In the genomic region with DNA sequence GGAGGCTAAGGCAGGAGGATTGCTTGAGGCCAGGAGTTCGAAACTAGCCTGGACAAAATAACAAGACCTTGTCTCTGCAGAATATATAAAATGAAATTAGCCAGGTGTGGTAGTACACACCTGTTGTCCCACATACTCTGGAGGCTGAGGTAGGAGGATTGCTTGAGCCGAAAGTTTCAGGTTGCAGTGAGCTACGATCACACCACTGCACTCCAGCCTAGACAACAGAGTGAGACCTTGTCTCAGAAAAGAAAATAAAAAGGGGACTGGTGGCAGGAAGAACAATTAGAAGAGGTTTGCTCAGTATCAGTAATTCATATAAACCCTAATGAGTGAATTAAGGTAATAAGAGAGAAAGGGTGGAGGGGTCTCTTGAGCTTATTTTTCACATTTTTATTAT, we compare ENCODE assay signal across 19 cellular contexts. TPM values are rescaled to one million over a fixed set of nuclear protein-coding genes. Genes with fewer than 3 reads are reported as not detected.
DNase-seq lines count a peak whose midpoint lies in the region; ATAC-seq, FAIRE-seq and TF ChIP-seq lines count a peak whose summit lies in the region.
"Had no signal": no experiment of that assay in that cellular context is flagged by ENCODE, and none has a peak within 500 bp of the region (broad histone marks: within the 10 kb centered on the region; RNA-seq: fewer than 3 reads in every experiment).

No MANE protein-coding gene starts in this region.

- dilution Hi-C loops in keratinocyte (cut with MboI; ENCODE audit: extremely low pct_ligation_motif_present, low sequenced_read_pairs): no loop called here

- H3K4me1 ChIP-seq in HepG2 (ENCODE audit: insufficient read depth, low read length) (peaks cover 42% of the 10 kb centered on the region), right lobe of liver (peaks cover 0 to 16% (median 8%) of the 10 kb centered on the region in 4 donors), keratinocyte (ENCODE audit: control insufficient read depth, extremely low read depth, insufficient read depth, low read length) (peaks cover 12% of the 10 kb centered on the region)

- H3K27me3 Mint-ChIP-seq in T-helper 17 cell: no peaks in the 10 kb centered on the region
- H3K27me3 Mint-ChIP-seq: IgD-negative memory B cell, progenitor cell of endocrine pancreas had no signal

- intact Hi-C loops in HepG2 (cut with micrococcal nuclease; ENCODE audit: unreplicated experiment): no loop called here
- intact Hi-C loops in right lobe of liver (cut with DNase I): no loop called here

- H3K36me3 ChIP-seq in HepG2 (replicated peaks in 1 of 2; ENCODE audit: control insufficient read depth in 1 of 2, insufficient read depth in 2 of 2, low read length in 2 of 2) (peaks cover 21 to 33% of the 10 kb centered on the region in 2 experiments), right lobe of liver (no peaks in the 10 kb centered on the region), keratinocyte (ENCODE audit: control insufficient read depth in 2 of 2, extremely low read depth in 1 of 2, insufficient read depth in 2 of 2, low read length in 2 of 2) (peaks cover 3 to 7% of the 10 kb centered on the region in 2 experiments)
- H3K36me3 ChIP-seq: upper lobe of left lung had no signal

- H3K4me1 Mint-ChIP-seq in T-helper 17 cell: peaks cover 52% of the 10 kb centered on the region

- no peak for TF ChIP-seq RAD21 in HepG2 (CRISPR knock-in tag; IDR thresholded peaks at IDR 0.05)

- H3K4me3 ChIP-seq in HepG2 (replicated peaks in 1 of 3; ENCODE audit: insufficient read depth in 1 of 3, low read depth in 2 of 3, low read length in 3 of 3) (no peak overlapping the region), right lobe of liver (no peak overlapping the region), keratinocyte (ENCODE audit: control insufficient read depth in 2 of 3, extremely low read depth in 1 of 3, insufficient read depth in 2 of 3, low read depth in 1 of 3, low read length in 3 of 3) (no peak overlapping the region)
- H3K4me3 ChIP-seq: mucosa of descending colon, upper lobe of left lung had no signal

- H4K20me1 ChIP-seq in HepG2 (ENCODE audit: insufficient read depth, low read length) (peaks cover 55% of the 10 kb centered on the region), keratinocyte (ENCODE audit: control insufficient read depth, extremely low read depth, insufficient read depth, low read length) (no peaks in the 10 kb centered on the region)

- 95% methylated on average over 3 of the region's 3 CpGs for WGBS in HepG2 (ENCODE audit: low lambda C conversion rate)
- WGBS in right lobe of liver (ENCODE audit: insufficient coverage, low coverage, low lambda C conversion rate, missing lambda C conversion rate): 86% methylated on average over 3 of the region's 3 CpGs

- in situ Hi-C loops in HepG2 (cut with HindIII; ENCODE audit: extremely low pct_ligation_motif_present, low pct_unique_long_range_greater_than_20kb): no loop called here

- no peak overlapping the region for H3K9ac ChIP-seq in HepG2 (ENCODE audit: insufficient read depth, low read depth, low read length)
- H3K9ac ChIP-seq in keratinocyte (ENCODE audit: control insufficient read depth, extremely low read depth, insufficient read depth, low read length): no peak overlapping the region

- H2AFZ ChIP-seq in HepG2 (ENCODE audit: low read length): no peak overlapping the region
- no peak overlapping the region for H2AFZ ChIP-seq in keratinocyte (ENCODE audit: control insufficient read depth, low read length)

- peak overlapping the region; percentile 95 for H3K27ac Mint-ChIP-seq in T-helper 17 cell

- no peak for DNase-seq in HepG2 (ENCODE audit: low spot score)
- no peak for DNase-seq in right lobe of liver
- DNase-seq in T-helper 17 cell: no peak
- DNase-seq in keratinocyte (ENCODE audit: low read depth, low spot score): no peak
- DNase-seq in epidermal melanocyte (ENCODE audit: insufficient read length, low spot score): no peak
- no peak for DNase-seq in NCI-H446 (lab: John Stamatoyannopoulos, UW)
- DNase-seq in activated CD4-positive, CD25-positive, alpha-beta regulatory T cell (lab: John Stamatoyannopoulos, UW): no peak
- DNase-seq: activated CD4-positive, alpha-beta T cell treated with anti-CD3 and anti-CD28 coated beads, Interleukin-2, amount 50 U/mL, for 1 hour; glutamatergic neuron; kidney; mucosa of descending colon; NCI-H1105 treated with DMSO at 0.1 percent for 48 hours; stimulated activated CD4-positive, alpha-beta T cell treated with anti-CD3 and anti-CD28 coated beads, Interleukin-15, amount 100 ng/mL, for 24 hours; SW 1271; upper lobe of left lung had no signal

- peaks cover 4% of the 10 kb centered on the region for H3K36me3 Mint-ChIP-seq in T-helper 17 cell (ENCODE audit: low read depth)

- peaks cover 3% of the 10 kb centered on the region for H3K9me1 ChIP-seq in keratinocyte (ENCODE audit: control insufficient read depth, extremely low read depth, insufficient read depth, low read length)

- peak overlapping the region; percentile 46 for H3K4me3 Mint-ChIP-seq in T-helper 17 cell

- no peaks in the 10 kb centered on the region for H3K27me3 ChIP-seq in HepG2 (ENCODE audit: control insufficient read depth in 1 of 2, insufficient read depth in 2 of 2, low read length in 2 of 2)
- no peaks in the 10 kb centered on the region for H3K27me3 ChIP-seq in right lobe of liver
- H3K27me3 ChIP-seq in keratinocyte (ENCODE audit: control insufficient read depth, extremely low read depth, insufficient read depth, low read length): no peaks in the 10 kb centered on the region
- H3K27me3 ChIP-seq: upper lobe of left lung had no signal

- POLR2A ChIA-PET in HepG2 (lab: Yijun Ruan, JAX): interaction anchor here (1.9 to 10.5 kb wide), 2 partner anchors 8 to 103 kb away, joined by 7 to 95 read pairs; partner anchors contain the start of gene PSMA6

- no peak overlapping the region for H3K4me2 ChIP-seq in HepG2 (ENCODE audit: low read depth, low read length)
- H3K4me2 ChIP-seq in keratinocyte (ENCODE audit: control insufficient read depth, extremely low read depth, insufficient read depth, low read depth, low read length): no peak overlapping the region

- TF ChIP-seq EP300 in HepG2 (IDR thresholded peaks at IDR 0.05; ENCODE audit: low read depth in 2 of 2, low read length in 2 of 2): no peak
- TF ChIP-seq EP300 in HepG2 (CRISPR knock-in tag; IDR thresholded peaks at IDR 0.05; ENCODE audit: borderline replicate concordance): no peak

- no peak for TF ChIP-seq CTCF in HepG2 (CRISPR knock-in tag; IDR thresholded peaks at IDR 0.05)
- no peak for TF ChIP-seq CTCF in right lobe of liver (IDR thresholded peaks at IDR 0.05)
- no peak for TF ChIP-seq CTCF in keratinocyte (optimal IDR thresholded peaks at IDR 0.05 in 1 of 3, IDR thresholded peaks at IDR 0.05 in 1 of 3, conservative IDR thresholded peaks at IDR 0.05 in 1 of 3; ENCODE audit: extremely low read depth in 1 of 3, insufficient read depth in 2 of 3, low read length in 3 of 3)

- peaks cover 100% of the 10 kb centered on the region for H3K79me2 ChIP-seq in HepG2 (ENCODE audit: insufficient read depth, low read length)
- peaks cover 99% of the 10 kb centered on the region for H3K79me2 ChIP-seq in keratinocyte (ENCODE audit: control insufficient read depth, insufficient read depth, low read length)

- BruUV-seq in HepG2 (replicated peaks; lab: Mats Ljungman, UMichigan): no TSS peak

- TF ChIP-seq POLR2A in HepG2 (IDR thresholded peaks at IDR 0.05; ENCODE audit: insufficient read depth in 1 of 2, low read depth in 2 of 2, low read length in 2 of 2) (no peak), right lobe of liver (IDR thresholded peaks at IDR 0.05) (no peak)

- ATAC-seq in HepG2 (no peak), right lobe of liver (no peak), T-helper 17 cell (no peak), HG02610 (IDR thresholded peaks at IDR 0.05; ENCODE audit: unreplicated experiment) (no peak)
- ATAC-seq: mucosa of descending colon had no signal

- H3K9me3 ChIP-seq in HepG2 (ENCODE audit: low read length) (no peaks in the 10 kb centered on the region), right lobe of liver (no peaks in the 10 kb centered on the region), T-helper 17 cell (ENCODE audit: control insufficient read depth, low read length, poor library complexity, severe bottlenecking) (no peaks in the 10 kb centered on the region), keratinocyte (ENCODE audit: control insufficient read depth, low read depth, low read length) (no peaks in the 10 kb centered on the region)
- H3K9me3 ChIP-seq: mucosa of descending colon, upper lobe of left lung had no signal

- H3K27ac ChIP-seq in HepG2 (ENCODE audit: extremely low read length, insufficient read depth, low read length) (no peak overlapping the region), right lobe of liver (no peak overlapping the region), keratinocyte (ENCODE audit: control insufficient read depth, insufficient read depth, low read length) (peak overlapping the region; percentile 31)

- CTCF ChIA-PET in HepG2 (lab: Yijun Ruan, JAX; ENCODE audit: low intra/inter-chr PET ratio, low total read pairs): no interaction called here

- FAIRE-seq in HepG2 (lab: Jason Lieb, UNC) (no peak), keratinocyte (lab: Jason Lieb, UNC) (no peak)
- FAIRE-seq: endothelial cell of umbilical vein, kidney had no signal

RNA-seq across cellular contexts. Expression of gene PSMA6, which starts 8.0 kb away (rescaled TPM):
- total RNA-seq in HepG2 (2016; rRNA removed; fragmentation: Illumina TruSeq; extraction: Trizol) (1,109 and 1,579 TPM in 2 replicates), right lobe of liver (100 to 1,000 TPM in 1 of 6 experiments, 10 to 100 TPM in 5; 66.9 to 122 (median 81.1) TPM), T-helper 17 cell (100 to 1,000 TPM; 115 to 117 TPM)
- 1,013 and 1,135 TPM in 2 replicates for total RNA-seq in HepG2 (2016; cell fraction: cytosol; rRNA removed; fragmentation: Illumina TruSeq; extraction: Trizol; ENCODE audit: low read depth)
- total RNA-seq in HepG2 (2016; cell fraction: insoluble cytoplasmic fraction; rRNA removed; fragmentation: Illumina TruSeq; extraction: Trizol): 1,109 and 1,642 TPM in 2 replicates
- 682 and 685 TPM in 2 replicates for total RNA-seq in HepG2 (2016; cell fraction: membrane; rRNA removed; fragmentation: Illumina TruSeq; extraction: Trizol)
- 388 and 421 TPM in 2 replicates for total RNA-seq in HepG2 (2016; cell fraction: nucleus; rRNA removed; fragmentation: Illumina TruSeq; extraction: Trizol)
- polyA plus RNA-seq in HepG2 (2011; rRNA removed) (399 and 525 TPM in 2 replicates), keratinocyte (212 to 326 TPM (median 232 TPM) in 3 replicates)
- 367 and 461 TPM in 2 replicates for polyA plus RNA-seq in HepG2 (2011; cell fraction: cytosol; rRNA removed)
- 108 and 120 TPM in 2 replicates for polyA plus RNA-seq in HepG2 (2011; cell fraction: nucleus; rRNA removed)
- polyA plus RNA-seq in HepG2 (2012): 473 and 515 TPM in 2 replicates
- polyA plus RNA-seq in HepG2 (2016; cell fraction: cytosol; fragmentation: Illumina TruSeq; extraction: Trizol; ENCODE audit: low read depth): 709 and 762 TPM in 2 replicates
- 1,270 and 1,369 TPM in 2 replicates for polyA plus RNA-seq in HepG2 (2016; cell fraction: insoluble cytoplasmic fraction; fragmentation: Illumina TruSeq; extraction: Trizol; ENCODE audit: low read depth)
- 468 and 473 TPM in 2 replicates for polyA plus RNA-seq in HepG2 (2016; cell fraction: membrane; fragmentation: Illumina TruSeq; extraction: Trizol; ENCODE audit: low read depth)
- polyA plus RNA-seq in HepG2 (2016; cell fraction: nucleus; fragmentation: Illumina TruSeq; extraction: Trizol; ENCODE audit: insufficient read depth, low read depth): 530 and 538 TPM in 2 replicates
- polyA minus RNA-seq in HepG2 (2011; rRNA and poly(A)+ RNA removed; ENCODE audit: low replicate concordance): 141 and 189 TPM in 2 replicates
- 181 and 205 TPM in 2 replicates for polyA minus RNA-seq in HepG2 (2011; cell fraction: cytosol; rRNA and poly(A)+ RNA removed)
- 139 and 166 TPM in 2 replicates for polyA minus RNA-seq in HepG2 (2011; cell fraction: nucleus; rRNA and poly(A)+ RNA removed)
- polyA plus RNA-seq in keratinocyte (2011; ENCODE audit: low read depth): 220 TPM
- 184 and 333 TPM in 2 replicates for polyA plus RNA-seq in keratinocyte (2011; cell fraction: cytosol; rRNA removed)
- 134 and 170 TPM in 2 replicates for polyA plus RNA-seq in keratinocyte (2011; cell fraction: nucleus; rRNA removed)
- 189 and 205 TPM in 2 replicates for polyA plus RNA-seq in keratinocyte (2012; ENCODE audit: low replicate concordance)
- polyA minus RNA-seq in keratinocyte: 44.7 to 97.9 TPM (median 90.4 TPM) in 3 replicates
- polyA minus RNA-seq in keratinocyte (2011; cell fraction: cytosol; rRNA and poly(A)+ RNA removed): 96.5 TPM
- 27.1 and 51.3 TPM in 2 replicates for polyA minus RNA-seq in keratinocyte (2011; cell fraction: nucleus; rRNA and poly(A)+ RNA removed)
